In genomic region chr1:117605811-117606607, GRCh38 we compare ENCODE assay signal across 8 cellular contexts. TPM values are rescaled to one million over a fixed set of nuclear protein-coding genes. Genes with fewer than 3 reads are reported as not detected.
DNase-seq lines count a peak whose midpoint lies in the region; ATAC-seq and TF ChIP-seq lines count a peak whose summit lies in the region.

TSS of gene TENT5C (plus strand) at chr1:117606048. CDS start at chr1:117622869, 16,821 bp downstream.

- H3K27ac ChIP-seq in thymus (ENCODE audit: low read depth) = peak within 1 kb of the TSS; percentile 74

- H3K4me1 Mint-ChIP-seq in activated naive CD8-positive, alpha-beta T cell (ENCODE audit: low read depth) = peaks cover 34% of the 10 kb centered on the region
- peaks cover 11% of the 10 kb centered on the region for H3K4me1 Mint-ChIP-seq in osteocyte (ENCODE audit: unreplicated experiment)

- ATAC-seq in HG02642 (IDR thresholded peaks at IDR 0.05; ENCODE audit: poor library complexity, unreplicated experiment) (peak; percentile 91), Right ventricle myocardium inferior (peak; percentile 97)

- H3K36me3 Mint-ChIP-seq in activated naive CD8-positive, alpha-beta T cell = no peaks in the 10 kb centered on the region
- no peaks in the 10 kb centered on the region for H3K36me3 Mint-ChIP-seq in osteocyte (ENCODE audit: unreplicated experiment)

- H3K27me3 Mint-ChIP-seq in activated naive CD8-positive, alpha-beta T cell = no peaks in the 10 kb centered on the region
- H3K27me3 Mint-ChIP-seq in osteocyte (ENCODE audit: unreplicated experiment) = peaks cover 69% of the 10 kb centered on the region

- WGBS in thymus = under 1% methylated on average over 68 of the region's 68 CpGs

- intact Hi-C loops in Right ventricle myocardium inferior (cut with DNase I) = loop anchor here (2.0 to 5.0 kb wide), 2 partner anchors 67 to 146 kb away; no protein-coding TSS in a partner anchor

- H3K4me3 ChIP-seq in GM12864 (ENCODE audit: low read depth, low read length) (peak within 1 kb of the TSS; percentile 88), thymus (ENCODE audit: low read length) (peak within 1 kb of the TSS; percentile 63)

- H3K9me3 ChIP-seq in thymus (ENCODE audit: control insufficient read depth) = no peaks in the 10 kb centered on the region

- peaks cover 5% of the 10 kb centered on the region for H3K4me1 ChIP-seq in thymus (ENCODE audit: control insufficient read depth, insufficient read depth, low read length)

- no peaks in the 10 kb centered on the region for H3K36me3 ChIP-seq in thymus (ENCODE audit: control insufficient read depth, insufficient read depth)

- TF ChIP-seq CTCF in GM12864 (IDR thresholded peaks at IDR 0.05; ENCODE audit: low read depth, low read length, missing control alignments) = no peak
- TF ChIP-seq CTCF in osteocyte (IDR thresholded peaks at IDR 0.05) = no peak

- H3K4me3 Mint-ChIP-seq in activated naive CD8-positive, alpha-beta T cell = peak within 1 kb of the TSS; percentile 92
- H3K4me3 Mint-ChIP-seq in osteocyte (ENCODE audit: unreplicated experiment) = peak within 1 kb of the TSS; percentile 90

- DNase-seq in GM12864 (ENCODE audit: low read depth) (peak; percentile 80), NCI-H1105 (lab: John Stamatoyannopoulos, UW) (peak; percentile 96), SKM-1 (lab: John Stamatoyannopoulos, UW; ENCODE audit: unreplicated experiment) (peak; percentile 93), Right ventricle myocardium inferior (ENCODE audit: missing footprints) (peak; percentile 99), osteocyte (ENCODE audit: extremely low spot score, unreplicated experiment) (peak; percentile 98)

- H3K27me3 ChIP-seq in thymus (ENCODE audit: control insufficient read depth, insufficient read depth) = peaks cover 7% of the 10 kb centered on the region

- H3K27ac Mint-ChIP-seq in activated naive CD8-positive, alpha-beta T cell = peak within 1 kb of the TSS; percentile 84
- peak within 1 kb of the TSS; percentile 67 for H3K27ac Mint-ChIP-seq in osteocyte (ENCODE audit: unreplicated experiment)

- no peaks in the 10 kb centered on the region for H3K9me3 Mint-ChIP-seq in activated naive CD8-positive, alpha-beta T cell (ENCODE audit: low read depth)
- no peaks in the 10 kb centered on the region for H3K9me3 Mint-ChIP-seq in osteocyte (ENCODE audit: unreplicated experiment)

RNA-seq across cellular contexts. Expression of gene TENT5C, which starts in this region (rescaled TPM):
- 18.7 TPM for total RNA-seq in Right ventricle myocardium inferior
- total RNA-seq in osteocyte = 0.05 and 0.08 TPM in 2 replicates
- 3.7 TPM for polyA plus RNA-seq in thymus

Comparison
In these comparisons a context has a peak if more than half of its experiments do, and no peak if none do; other contexts are left out.
1. Peak in every context shown above with its lines: DNase-seq, ATAC-seq, H3K4me3 ChIP-seq and H3K27ac ChIP-seq.
2. RNA of gene TENT5C (total RNA-seq): 18.7 TPM in Right ventricle myocardium inferior (single experiment); 0.05 to 0.08 TPM in osteocyte; every median in the first group is over 10 times any median in the second.
3. Peak in DNase-seq in osteocyte; RNA of the gene not detected or under 1 TPM.